ENCODE assay signal across 15 cellular contexts in genomic region chr19:34881982-34882381, GRCh38.
"Had no signal": no experiment of that assay in that cellular context is flagged by ENCODE, and none has a peak within 500 bp of the region (broad histone marks: within the 10 kb centered on the region; RNA-seq: fewer than 3 reads in every experiment).

No MANE protein-coding gene starts in this region.

- H3K36me3 ChIP-seq: neutrophil, vagina, WERI-Rb-1 had no signal

- H3K4me3 ChIP-seq: body of pancreas, lung, vagina had no signal

- DNase-seq: activated CD4-positive, alpha-beta T cell treated with anti-CD3 and anti-CD28 coated beads for 4 hours; activated CD8-positive, alpha-beta memory T cell treated with anti-CD3 and anti-CD28 coated beads, Interleukin-2, amount 50 U/mL, for 48 hours; activated CD8-positive, alpha-beta T cell treated with anti-CD3 and anti-CD28 coated beads, Interleukin-2, amount 10 ng/mL, durations not matched to agents 7 days and 5 days; activated naive CD4-positive, alpha-beta T cell; activated naive CD8-positive, alpha-beta T cell treated with anti-CD3 and anti-CD28 coated beads, Interleukin-2, amount 50 U/mL, for 24 hours; body of pancreas; endodermal cell; hypothalamus; naive thymus-derived CD8-positive, alpha-beta T cell; small intestine; T-helper 9 cell; WERI-Rb-1 had no signal

- H3K27me3 Mint-ChIP-seq: activated naive CD8-positive, alpha-beta T cell treated with anti-CD3 and anti-CD28 coated beads, Interleukin-2, amount 50 U/mL, for 24 hours had no signal

- H3K27me3 ChIP-seq: body of pancreas, neutrophil, vagina had no signal

- ATAC-seq: activated CD8-positive, alpha-beta T cell treated with anti-CD3 and anti-CD28 coated beads, Interleukin-2, amount 10 ng/mL, durations not matched to agents 7 days and 5 days; activated naive CD8-positive, alpha-beta T cell treated with anti-CD3 and anti-CD28 coated beads, Interleukin-2, amount 50 U/mL, for 24 hours; body of pancreas; naive thymus-derived CD8-positive, alpha-beta T cell had no signal

- H3K9me3 ChIP-seq: neutrophil, vagina had no signal

- H3K4me1 ChIP-seq: body of pancreas, vagina had no signal

- H3K27ac ChIP-seq: body of pancreas, neutrophil, vagina, WERI-Rb-1 had no signal

- H3K4me1 Mint-ChIP-seq: activated naive CD8-positive, alpha-beta T cell treated with anti-CD3 and anti-CD28 coated beads, Interleukin-2, amount 50 U/mL, for 24 hours; endodermal cell; naive thymus-derived CD8-positive, alpha-beta T cell had no signal

- H3K27ac Mint-ChIP-seq: activated CD8-positive, alpha-beta T cell treated with anti-CD3 and anti-CD28 coated beads, Interleukin-2, amount 10 ng/mL, durations not matched to agents 7 days and 5 days; activated naive CD8-positive, alpha-beta T cell treated with anti-CD3 and anti-CD28 coated beads, Interleukin-2, amount 50 U/mL, for 24 hours; endodermal cell; naive thymus-derived CD8-positive, alpha-beta T cell had no signal

- H3K4me3 Mint-ChIP-seq: activated CD8-positive, alpha-beta T cell treated with anti-CD3 and anti-CD28 coated beads, Interleukin-2, amount 10 ng/mL, durations not matched to agents 7 days and 5 days; activated naive CD8-positive, alpha-beta T cell treated with anti-CD3 and anti-CD28 coated beads, Interleukin-2, amount 50 U/mL, for 24 hours; endodermal cell; naive thymus-derived CD8-positive, alpha-beta T cell had no signal
